In genomic region chr14:23567186-23568020, GRCh38 we compare ENCODE assay signal across 8 cellular contexts. TPM values are rescaled to one million over a fixed set of nuclear protein-coding genes. Genes with fewer than 3 reads are reported as not detected.
DNase-seq lines count a peak whose midpoint lies in the region; ATAC-seq and TF ChIP-seq lines count a peak whose summit lies in the region.

Gene AP1G2, minus strand, starts transcription at chr14:23567791. Its CDS starts 477 bp downstream, at chr14:23567314.

- no peak for DNase-seq in BJ (ENCODE audit: low read depth)
- DNase-seq in GM19240 (ENCODE audit: insufficient read length, low spot score), result peak; percentile 72
- peak; percentile 92 for DNase-seq in NCI-H748 (lab: John Stamatoyannopoulos, UW; ENCODE audit: unreplicated experiment)
- peak; percentile 75 to 83 for DNase-seq in activated CD4-positive, alpha-beta T cell treated with anti-CD3 and anti-CD28 coated beads, Interleukin-2, amount 50 U/mL, for 24 hours (ENCODE audit: low read depth in 1 of 2, low spot score in 1 of 2)
- DNase-seq in dermis microvascular lymphatic vessel endothelial cell (ENCODE audit: low read depth in 2 of 2), result peak; percentile 59 to 61
- DNase-seq in right lobe of liver, result peak; percentile 87 to 91 (median 90)
- peak; percentile 76 to 93 (median 78) for DNase-seq in stimulated activated CD4-positive, alpha-beta T cell treated with anti-CD3 and anti-CD28 coated beads, TNF-alpha, amount 100 ng/mL, for 24 hours (ENCODE audit: low read depth in 3 of 3)

- no peak; the same call in 1 of the 2 replicates for TF ChIP-seq CTCF in BJ (IDR thresholded peaks at IDR 0.05; ENCODE audit: insufficient read depth, low read depth, low read length)
- no peak for TF ChIP-seq CTCF in right lobe of liver (IDR thresholded peaks at IDR 0.05)

- H3K4me1 ChIP-seq in right lobe of liver, result peaks cover 0 to 24% (median 4%) of the 10 kb centered on the region in 4 donors

- peak; percentile 61 for TF ChIP-seq POLR2A in right lobe of liver (IDR thresholded peaks at IDR 0.05)

- CTCF ChIA-PET in BJ (lab: Yijun Ruan, JAX), result interaction anchor here (1.3 to 16.8 kb wide), 5 partner anchors 8 to 343 kb away, joined by 3 to 479 read pairs (median 5); partner anchors contain the start of gene NGDN

- H3K27ac ChIP-seq in right lobe of liver, result peak within 1 kb of the TSS; percentile 36 to 58 (median 39)

- intact Hi-C loops in right lobe of liver (cut with DNase I), result no loop called here

- H3K4me3 ChIP-seq in BJ (ENCODE audit: low read depth, low read length), result peak within 1 kb of the TSS; percentile 52
- H3K4me3 ChIP-seq in right lobe of liver, result peak within 1 kb of the TSS; percentile 54 to 60 (median 60)

- H3K36me3 ChIP-seq in BJ (ENCODE audit: control insufficient read depth, insufficient read depth, low read length) (no peaks in the 10 kb centered on the region; the same call in 1 of the 2 replicates), right lobe of liver (no peaks in the 10 kb centered on the region)

- no peaks in the 10 kb centered on the region for H3K9me3 ChIP-seq in right lobe of liver

- peak; percentile 71 for ATAC-seq in HG03457 (IDR thresholded peaks at IDR 0.05; ENCODE audit: unreplicated experiment)
- ATAC-seq in right lobe of liver, result peak; percentile 81 to 83 (median 82)

- H3K27me3 ChIP-seq in BJ (ENCODE audit: control insufficient read depth, insufficient read depth, low read length) (peaks cover 4% of the 10 kb centered on the region), right lobe of liver (no peaks in the 10 kb centered on the region)

- POLR2A ChIA-PET in BJ (lab: Charles Lee), result no interaction called here

- WGBS in right lobe of liver (ENCODE audit: insufficient coverage, low coverage, low lambda C conversion rate, missing lambda C conversion rate), result 3% methylated on average over 30 of the region's 53 CpGs

RNA-seq across cellular contexts. Expression of gene AP1G2, which starts in this region (rescaled TPM):
- polyA plus RNA-seq in BJ (2011; rRNA removed), result 33.3 and 54.5 TPM in 2 replicates
- polyA minus RNA-seq in BJ (2011; rRNA and poly(A)+ RNA removed), result 32.1 and 48.5 TPM in 2 replicates
- 20.4 and 28.6 TPM in 2 replicates for total RNA-seq in dermis microvascular lymphatic vessel endothelial cell
- total RNA-seq in right lobe of liver, result 10 to 100 TPM; 13.6 to 25.9 (median 23.0) TPM
